ENCODE assay signal across 8 cellular contexts in the genomic region with DNA sequence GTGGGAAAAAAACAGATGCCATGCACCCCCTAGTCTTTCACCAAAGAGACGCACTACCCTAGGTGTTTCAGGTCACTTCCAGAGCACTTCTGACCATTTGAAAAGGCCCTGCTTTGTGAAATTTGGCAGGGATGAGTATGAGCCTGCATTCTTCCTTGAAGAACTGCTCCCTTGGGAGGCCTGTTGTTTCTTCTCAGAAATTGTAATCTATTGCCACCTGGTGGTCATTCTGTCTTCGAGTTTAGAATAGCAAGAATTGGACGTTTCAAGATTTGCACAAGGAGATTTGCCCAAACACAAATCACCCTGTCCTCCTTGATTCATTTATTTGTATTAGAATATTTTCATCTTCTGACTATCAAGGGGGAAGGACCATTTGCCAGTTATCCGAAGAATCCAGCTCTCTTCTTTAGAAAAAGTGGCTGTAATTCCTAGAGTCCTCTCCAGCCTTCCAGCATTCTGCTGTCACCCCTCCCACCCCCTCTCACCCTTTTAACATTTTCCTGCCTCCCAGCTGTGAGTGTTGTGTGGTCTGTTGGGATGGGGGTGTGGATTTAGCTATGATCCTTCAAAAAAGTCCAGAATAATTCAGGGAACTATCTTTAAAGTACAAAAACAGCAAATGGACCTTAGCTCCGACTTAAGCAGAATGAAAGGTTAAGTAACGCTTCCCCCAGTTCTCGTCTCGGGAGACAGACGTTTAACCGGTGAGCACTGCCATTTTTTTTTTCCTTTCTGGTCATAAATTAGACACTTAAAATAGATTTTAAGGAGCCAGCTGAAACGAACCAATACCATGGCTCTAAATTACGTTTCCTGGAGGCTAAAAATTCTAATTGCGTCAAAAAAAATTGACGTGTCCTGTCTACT.
DNase-seq lines count a peak whose midpoint lies in the region; ATAC-seq and TF ChIP-seq lines count a peak whose summit lies in the region.

No MANE protein-coding gene starts in this region.

- H3K4me2 ChIP-seq in SU-DHL-6 (ENCODE audit: low read depth, low read length, poor library complexity, severe bottlenecking) = no peak overlapping the region

- ATAC-seq in HG03571 (IDR thresholded peaks at IDR 0.05; ENCODE audit: unreplicated experiment) (no peak), HG03280 (IDR thresholded peaks at IDR 0.05; ENCODE audit: unreplicated experiment) (no peak)

- peaks cover 53% of the 10 kb centered on the region for H3K4me1 Mint-ChIP-seq in nephron progenitor cell

- H3K4me3 Mint-ChIP-seq in nephron progenitor cell = peak overlapping the region; percentile 88

- H3K79me2 ChIP-seq in SU-DHL-6 (ENCODE audit: insufficient read depth, low read length) = no peaks in the 10 kb centered on the region

- H3K36me3 ChIP-seq in SU-DHL-6 (ENCODE audit: low read length) = no peaks in the 10 kb centered on the region

- TF ChIP-seq CTCF in 22Rv1 (IDR thresholded peaks at IDR 0.05) (peak; percentile 54), SU-DHL-6 (IDR thresholded peaks at IDR 0.05; ENCODE audit: insufficient read depth, low read length, poor library complexity, severe bottlenecking) (peak; percentile 49), fibroblast of mammary gland (conservative IDR thresholded peaks at IDR 0.05; ENCODE audit: control insufficient read depth, insufficient read depth, low read depth, low read length) (peak; percentile 73), nephron progenitor cell (IDR thresholded peaks at IDR 0.05) (peak; percentile 71)

- H3K9me3 Mint-ChIP-seq in nephron progenitor cell = no peaks in the 10 kb centered on the region

- H3K9ac ChIP-seq in SU-DHL-6 (ENCODE audit: low read length) = no peak overlapping the region

- H3K27me3 Mint-ChIP-seq in nephron progenitor cell (ENCODE audit: low read depth, poor library complexity) = peaks cover 18% of the 10 kb centered on the region

- no peaks in the 10 kb centered on the region for H3F3A ChIP-seq in SU-DHL-6 (ENCODE audit: insufficient read depth)

- no peaks in the 10 kb centered on the region for H3K36me3 Mint-ChIP-seq in nephron progenitor cell (ENCODE audit: low read depth)

- H3K27ac ChIP-seq in 22Rv1 (no peak overlapping the region), SU-DHL-6 (ENCODE audit: low read depth, low read length) (no peak overlapping the region)

- H3K4me3 ChIP-seq in SU-DHL-6 (ENCODE audit: insufficient read depth, low read length, poor library complexity, severe bottlenecking) (no peak overlapping the region), fibroblast of mammary gland (ENCODE audit: control insufficient read depth, low read depth, low read length) (no peak overlapping the region)

- H2AFZ ChIP-seq in SU-DHL-6 (ENCODE audit: low read depth, low read length, severe bottlenecking) = no peak overlapping the region

- no peaks in the 10 kb centered on the region for H3K9me2 ChIP-seq in SU-DHL-6 (replicated peaks; ENCODE audit: insufficient read depth, low read length)

- peak; percentile 86 for DNase-seq in GM03348 (ENCODE audit: low spot score)
- peak; percentile 86 for DNase-seq in NCI-H1105 treated with DMSO at 0.1 percent for 48 hours (lab: John Stamatoyannopoulos, UW)
- DNase-seq in fibroblast of mammary gland (ENCODE audit: low read depth) = peak; percentile 96
- DNase-seq in nephron progenitor cell = peak; percentile 61

- H3K9me3 ChIP-seq in SU-DHL-6 (ENCODE audit: insufficient read depth, low read length) = no peaks in the 10 kb centered on the region

- H3K27ac Mint-ChIP-seq in nephron progenitor cell = peak overlapping the region; percentile 77

- H3K27me3 ChIP-seq in SU-DHL-6 (ENCODE audit: low read length) = no peaks in the 10 kb centered on the region

- H4K20me1 ChIP-seq in SU-DHL-6 (ENCODE audit: low read depth, low read length) = no peaks in the 10 kb centered on the region
